In genomic region chr14:33026850-33027420, GRCh38 we compare ENCODE assay signal across 20 cellular contexts.
DNase-seq lines count a peak whose midpoint lies in the region; ATAC-seq and TF ChIP-seq lines count a peak whose summit lies in the region.
"Had no signal": no experiment of that assay in that cellular context is flagged by ENCODE, and none has a peak within 500 bp of the region (broad histone marks: within the 10 kb centered on the region; RNA-seq: fewer than 3 reads in every experiment).

No MANE protein-coding gene starts in this region.

- intact Hi-C loops in Right ventricle myocardium inferior (cut with DNase I) (no loop called here), left ventricle myocardium inferior (cut with micrococcal nuclease) (no loop called here), dorsolateral prefrontal cortex (cut with DNase I) (no loop called here), aorta (cut with DNase I) (no loop called here)

- DNase-seq in Right ventricle myocardium inferior (ENCODE audit: missing footprints) (peak; percentile 41), left ventricle myocardium inferior (no peak), dorsolateral prefrontal cortex (peak in 7 of 10 donors; percentile 3 to 58 (median 31)), midbrain (lab: John Stamatoyannopoulos, UW) (peak; percentile 51), aorta (peak in 1 of 2 donors; percentile 44), retina (no peak)
- DNase-seq: activated B cell treated with CpG ODN at 0.5 μM for 24 hours; activated CD8-positive, alpha-beta memory T cell treated with anti-CD3 and anti-CD28 coated beads, Interleukin-2, amount 50 U/mL, for 4 hours; activated naive CD4-positive, alpha-beta T cell treated with anti-CD3 and anti-CD28 coated beads, Interleukin-2, amount 50 U/mL, for 16 hours; CD8-positive, alpha-beta T cell; GDM1; immature natural killer cell; IMR-90; NCI-H1105; stimulated activated CD4-positive, alpha-beta T cell treated with anti-CD3 and anti-CD28 coated beads, Interleukin-4, amount 100 ng/mL, for 4 hours; T-cell had no signal

- 16 to 17% methylated on average over 5 of the region's 5 CpGs for WGBS in aorta, 2 donors

- H3K27ac ChIP-seq in left ventricle myocardium inferior (replicated peaks) = no peak overlapping the region
- peak overlapping the region in 49 of 59 donors; percentile 4 to 78 (median 57) for H3K27ac ChIP-seq in dorsolateral prefrontal cortex
- peak overlapping the region in 1 of 2 donors; percentile 26 for H3K27ac ChIP-seq in aorta (ENCODE audit: low read depth in 1 of 2, low read length in 2 of 2)
- H3K27ac ChIP-seq: 22Rv1 had no signal

- ATAC-seq in Right ventricle myocardium inferior = peak; percentile 37
- ATAC-seq in aorta (ENCODE audit: low FRiP score) = peak; percentile 36
- ATAC-seq in HG02759 (IDR thresholded peaks at IDR 0.05; ENCODE audit: unreplicated experiment) = no peak
- no peak for ATAC-seq in HG03571 (IDR thresholded peaks at IDR 0.05; ENCODE audit: unreplicated experiment)
- ATAC-seq: CD8-positive, alpha-beta T cell; stimulated activated memory B cell treated with anti-CD40 and anti-IgM and Interleukin-4, amounts not matched to agents 10 μg/mL and 1 μg/mL and 100 μg/mL, for 72 hours; T-cell had no signal

- H3K4me3 ChIP-seq in left ventricle myocardium inferior (no peak overlapping the region), dorsolateral prefrontal cortex (peak overlapping the region in 6 of 59 donors; percentile 6 to 25 (median 14)), aorta (ENCODE audit: low read length in 2 of 2) (no peak overlapping the region)

- H3K9me3 ChIP-seq in left ventricle myocardium inferior (replicated peaks) = no peaks in the 10 kb centered on the region
- no peaks in the 10 kb centered on the region for H3K9me3 ChIP-seq in aorta (ENCODE audit: control insufficient read depth, low read length)

- no peaks in the 10 kb centered on the region for H3K4me1 ChIP-seq in left ventricle myocardium inferior
- H3K4me1 ChIP-seq in aorta (ENCODE audit: control insufficient read depth in 1 of 2, insufficient read depth in 2 of 2, low read length in 2 of 2) = peaks cover 0 to 2% of the 10 kb centered on the region in 2 donors

- TF ChIP-seq CTCF in left ventricle myocardium inferior (IDR thresholded peaks at IDR 0.05; ENCODE audit: borderline replicate concordance) (no peak), dorsolateral prefrontal cortex (IDR thresholded peaks at IDR 0.05 in 54 of 56, conservative IDR thresholded peaks at IDR 0.05 in 2 of 56; ENCODE audit: low read depth in 1 of 56, partially characterized antibody in 56 of 56) (no peak)

- H3K27me3 ChIP-seq in left ventricle myocardium inferior (ENCODE audit: low read depth) (no peaks in the 10 kb centered on the region), dorsolateral prefrontal cortex (no peaks in the 10 kb centered on the region), aorta (ENCODE audit: control insufficient read depth in 1 of 2, insufficient read depth in 2 of 2, low read length in 1 of 2) (no peaks in the 10 kb centered on the region)

- no peaks in the 10 kb centered on the region for H3K36me3 ChIP-seq in left ventricle myocardium inferior
- no peaks in the 10 kb centered on the region for H3K36me3 ChIP-seq in aorta (ENCODE audit: control insufficient read depth in 1 of 2, insufficient read depth in 2 of 2, low read length in 1 of 2)

Comparison
In these comparisons a context has a peak if more than half of its experiments do, and no peak if none do; other contexts are left out.
1. DNase-seq: peak in Right ventricle myocardium inferior (single experiment), dorsolateral prefrontal cortex (7 of 10) and midbrain (single experiment); none in left ventricle myocardium inferior (single experiment) and retina (single experiment).
2. ATAC-seq: peak in Right ventricle myocardium inferior (single experiment) and aorta (single experiment); none in HG02759 (single experiment) and HG03571 (single experiment).